13 cellular contexts compared by ENCODE assay signal in the genomic region with DNA sequence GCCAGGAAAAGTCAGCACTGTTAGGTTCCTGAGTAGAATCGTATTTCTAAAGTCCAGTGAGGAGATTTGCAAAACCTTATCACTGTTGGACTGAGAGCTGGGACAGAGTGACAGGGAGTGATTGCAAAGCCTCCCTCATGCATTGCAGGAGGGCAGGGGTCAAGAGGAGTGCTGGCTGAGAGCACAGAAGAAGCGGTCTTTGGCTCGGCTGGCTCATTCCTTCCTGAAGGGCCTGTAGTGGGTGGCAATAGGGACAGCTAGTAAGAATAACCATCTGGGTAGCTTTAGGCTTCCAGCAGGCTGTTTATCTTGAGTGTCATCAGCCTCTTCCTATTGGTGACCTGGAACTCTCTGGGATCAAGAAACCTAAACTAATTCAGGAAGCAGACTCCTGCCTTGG. TPM values are rescaled to one million over a fixed set of nuclear protein-coding genes. Genes with fewer than 3 reads are reported as not detected.
A peak's percentile ranks its signal among the peaks of the same experiment; 100 is the strongest.
DNase-seq lines count a peak whose midpoint lies in the region; ATAC-seq lines count a peak whose summit lies in the region.
"Had no signal": no experiment of that assay in that cellular context is flagged by ENCODE, and none has a peak within 500 bp of the region (broad histone marks: within the 10 kb centered on the region; RNA-seq: fewer than 3 reads in every experiment).

No MANE protein-coding gene starts in this region.

- H3K27me3 ChIP-seq in CD8-positive, alpha-beta memory T cell (ENCODE audit: insufficient read depth, low read length, poor library complexity, severe bottlenecking) = no peaks in the 10 kb centered on the region
- no peaks in the 10 kb centered on the region for H3K27me3 ChIP-seq in right cardiac atrium (ENCODE audit: control insufficient read depth, insufficient read depth)
- H3K27me3 ChIP-seq: SJSA1 had no signal

- no peak for ATAC-seq in activated T-helper 17 cell treated with anti-CD3 and anti-CD28 coated beads, Interleukin-2, amount 50 U/mL, for 72 hours (replicated peaks)
- ATAC-seq in right cardiac atrium (peak; percentile 98 to 99), HG03108 (IDR thresholded peaks at IDR 0.05; ENCODE audit: unreplicated experiment) (no peak)

- POLR2A ChIA-PET in CD8-positive, alpha-beta memory T cell (lab: Charles Lee) = no interaction called here

- H3K27ac Mint-ChIP-seq in CD8-positive, alpha-beta memory T cell = peak overlapping the region; percentile 56 to 85 (median 84)
- peak overlapping the region; percentile 72 for H3K27ac Mint-ChIP-seq in activated T-helper 17 cell treated with anti-CD3 and anti-CD28 coated beads, Interleukin-2, amount 50 U/mL, for 72 hours

- H3K9me3 ChIP-seq in CD8-positive, alpha-beta memory T cell (ENCODE audit: low read length) = no peaks in the 10 kb centered on the region
- H3K9me3 ChIP-seq in right cardiac atrium (ENCODE audit: control insufficient read depth, low read length) = no peaks in the 10 kb centered on the region
- H3K9me3 ChIP-seq: SJSA1 had no signal

- no peak overlapping the region for H3K4me3 ChIP-seq in CD8-positive, alpha-beta memory T cell (ENCODE audit: low read length)
- no peak overlapping the region for H3K4me3 ChIP-seq in right cardiac atrium (ENCODE audit: low read length)
- H3K4me3 ChIP-seq: SJSA1 had no signal

- H3K36me3 Mint-ChIP-seq in CD8-positive, alpha-beta memory T cell = peaks cover 34 to 97% (median 54%) of the 10 kb centered on the region in 3 donors
- peaks cover 100% of the 10 kb centered on the region for H3K36me3 Mint-ChIP-seq in activated T-helper 17 cell treated with anti-CD3 and anti-CD28 coated beads, Interleukin-2, amount 50 U/mL, for 72 hours (ENCODE audit: low read depth)

- H3K36me3 ChIP-seq in CD8-positive, alpha-beta memory T cell (ENCODE audit: insufficient read depth, low read length) = peaks cover 70% of the 10 kb centered on the region

- H3K4me1 ChIP-seq in CD8-positive, alpha-beta memory T cell (ENCODE audit: insufficient read depth, low read length) = peaks cover 47% of the 10 kb centered on the region
- H3K4me1 ChIP-seq in right cardiac atrium (ENCODE audit: control insufficient read depth, insufficient read depth, low read length) = peaks cover 3% of the 10 kb centered on the region

- H3K27me3 Mint-ChIP-seq in CD8-positive, alpha-beta memory T cell = no peaks in the 10 kb centered on the region
- no peaks in the 10 kb centered on the region for H3K27me3 Mint-ChIP-seq in activated T-helper 17 cell treated with anti-CD3 and anti-CD28 coated beads, Interleukin-2, amount 50 U/mL, for 72 hours

- H3K4me3 Mint-ChIP-seq in CD8-positive, alpha-beta memory T cell = no peak overlapping the region
- no peak overlapping the region for H3K4me3 Mint-ChIP-seq in activated T-helper 17 cell treated with anti-CD3 and anti-CD28 coated beads, Interleukin-2, amount 50 U/mL, for 72 hours

- peaks cover 82 to 99% (median 89%) of the 10 kb centered on the region in 3 donors for H3K4me1 Mint-ChIP-seq in CD8-positive, alpha-beta memory T cell
- H3K4me1 Mint-ChIP-seq in activated T-helper 17 cell treated with anti-CD3 and anti-CD28 coated beads, Interleukin-2, amount 50 U/mL, for 72 hours = peaks cover 34% of the 10 kb centered on the region

- no peak for DNase-seq in CD8-positive, alpha-beta memory T cell
- DNase-seq in right cardiac atrium = peak; percentile 78 to 88 (median 88)
- peak; percentile 29 for DNase-seq in pulmonary artery endothelial cell (ENCODE audit: low read depth, low spot score)
- DNase-seq in glomerular visceral epithelial cell (ENCODE audit: extremely low spot score) = no peak
- no peak for DNase-seq in NCI-H187 treated with DMSO at 0.1 percent for 48 hours (lab: John Stamatoyannopoulos, UW)
- DNase-seq in epidermal melanocyte (ENCODE audit: insufficient read length, low spot score) = no peak
- DNase-seq: cerebellar nuclear complex, DMS153, NCI-H146 had no signal

- intact Hi-C loops in right cardiac atrium (cut with DNase I) = no loop called here

- no peaks in the 10 kb centered on the region for H3K9me3 Mint-ChIP-seq in CD8-positive, alpha-beta memory T cell
- no peaks in the 10 kb centered on the region for H3K9me3 Mint-ChIP-seq in activated T-helper 17 cell treated with anti-CD3 and anti-CD28 coated beads, Interleukin-2, amount 50 U/mL, for 72 hours

- 16% methylated on average over 3 of the region's 3 CpGs for WGBS in right cardiac atrium

- CTCF ChIA-PET in CD8-positive, alpha-beta memory T cell (lab: Charles Lee) = interaction anchor here (1.0 to 1.7 kb wide), 3 partner anchors 13 to 113 kb away, joined by 3 to 4 read pairs (median 3); no protein-coding TSS in a partner anchor

- H3K27ac ChIP-seq in CD8-positive, alpha-beta memory T cell (ENCODE audit: low read depth, low read length) = no peak overlapping the region
- peak overlapping the region; percentile 18 for H3K27ac ChIP-seq in right cardiac atrium (ENCODE audit: low read length)
- H3K27ac ChIP-seq: HL-60 had no signal

RNA-seq across cellular contexts. Expression of a gene that starts 53.4 kb away (rescaled TPM):
- total RNA-seq in CD8-positive, alpha-beta memory T cell = 100 to 1,000 TPM; 510 to 534 TPM
- 338 TPM for polyA plus RNA-seq in CD8-positive, alpha-beta memory T cell
- total RNA-seq in activated T-helper 17 cell treated with anti-CD3 and anti-CD28 coated beads, Interleukin-2, amount 50 U/mL, for 72 hours = 100 to 1,000 TPM; 408 to 664 TPM
- 10 to 100 TPM; 20.9 to 50.7 (median 40.9) TPM for total RNA-seq in right cardiac atrium
- polyA plus RNA-seq in right cardiac atrium = 7.5 TPM
- 22.8 and 67.5 TPM in 2 replicates for total RNA-seq in pulmonary artery endothelial cell

Comparison
In these comparisons a context has a peak if more than half of its experiments do, and no peak if none do; other contexts are left out.
1. DNase-seq: peak in right cardiac atrium (3 of 3) and pulmonary artery endothelial cell (single experiment); none in CD8-positive, alpha-beta memory T cell (0 of 5), glomerular visceral epithelial cell (single experiment), NCI-H187 treated with DMSO at 0.1 percent for 48 hours (single experiment) and epidermal melanocyte (single experiment).
2. ATAC-seq: peak in right cardiac atrium (2 of 2); none in activated T-helper 17 cell treated with anti-CD3 and anti-CD28 coated beads, Interleukin-2, amount 50 U/mL, for 72 hours (single experiment) and HG03108 (single experiment).